8 cellular contexts compared by ENCODE assay signal in the genomic region with DNA sequence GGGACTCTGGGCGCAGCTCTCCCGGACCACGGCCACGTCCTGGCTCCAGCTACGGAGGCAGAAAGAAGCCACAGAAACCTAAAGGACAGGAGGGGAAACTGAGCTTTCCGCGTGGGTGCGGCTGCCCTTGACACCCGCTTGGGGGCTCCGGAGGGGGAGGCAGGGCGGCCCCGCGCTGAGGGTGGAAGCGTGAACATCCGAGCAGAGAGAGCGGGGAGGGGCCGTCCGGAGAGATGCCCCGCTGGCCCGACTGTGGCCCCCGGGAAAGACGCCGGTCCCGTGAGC.
A peak's percentile ranks its signal among the peaks of the same experiment; 100 is the strongest.
DNase-seq lines count a peak whose midpoint lies in the region; ATAC-seq and TF ChIP-seq lines count a peak whose summit lies in the region.

No MANE protein-coding gene starts in this region.

- POLR2A ChIA-PET in HEK293T (lab: Yijun Ruan, JAX), result no interaction called here

- H3K36me3 ChIP-seq in breast epithelium (no peaks in the 10 kb centered on the region), urinary bladder (ENCODE audit: insufficient read depth) (no peaks in the 10 kb centered on the region)

- CTCF ChIA-PET in HEK293T (lab: Yijun Ruan, JAX), result interaction anchor here (0.6 to 2.8 kb wide), 11 partner anchors 8 to 417 kb away, joined by 3 to 12 read pairs (median 4); no protein-coding TSS in a partner anchor

- TF ChIP-seq POLR2A in breast epithelium (IDR thresholded peaks at IDR 0.05) (no peak), erythroblast (IDR thresholded peaks at IDR 0.05; ENCODE audit: low read length) (no peak)

- WGBS in urinary bladder, result under 1% methylated on average over 24 of the region's 24 CpGs

- ATAC-seq in Right ventricle myocardium superior (ENCODE audit: poor library complexity) (peak; percentile 8), left ventricle myocardium superior (no peak)

- H3K27me3 ChIP-seq in breast epithelium, result no peaks in the 10 kb centered on the region
- peaks cover 21% of the 10 kb centered on the region for H3K27me3 ChIP-seq in mononuclear cell (ENCODE audit: insufficient read depth, low read length)

- TF ChIP-seq CTCF in breast epithelium (IDR thresholded peaks at IDR 0.05), result no peak

- peaks cover 4 to 26% of the 10 kb centered on the region in 2 donors for H3K4me1 ChIP-seq in breast epithelium
- peaks cover 20% of the 10 kb centered on the region for H3K4me1 ChIP-seq in mononuclear cell (ENCODE audit: insufficient read depth, low read length)
- no peaks in the 10 kb centered on the region for H3K4me1 ChIP-seq in urinary bladder (ENCODE audit: insufficient read depth)

- intact Hi-C loops in Right ventricle myocardium superior (cut with DNase I) (loop anchor here (2.0 to 5.0 kb wide), 3 partner anchors 280 to 364 kb away; a partner anchor contains a TSS), left ventricle myocardium superior (cut with micrococcal nuclease) (loop anchor here (5.0 kb wide), 1 partner anchor 279 kb away; no protein-coding TSS in a partner anchor), breast epithelium (cut with DNase I; ENCODE audit: low total_unique reads) (loop anchor here (10.0 kb wide), 1 partner anchor 292 kb away; a partner anchor contains a TSS)

- H3K4me3 ChIP-seq in breast epithelium (peak overlapping the region; percentile 59 to 83 (median 66)), mononuclear cell (ENCODE audit: low read length) (peak overlapping the region; percentile 29), urinary bladder (ENCODE audit: low read depth, low read length) (peak overlapping the region; percentile 51)

- H3K27ac ChIP-seq in breast epithelium, result peak overlapping the region; percentile 88 to 91
- peak overlapping the region; percentile 61 for H3K27ac ChIP-seq in urinary bladder (ENCODE audit: low read depth)

- H3K9me3 ChIP-seq in breast epithelium, result peaks cover 0 to 6% of the 10 kb centered on the region in 2 donors
- no peaks in the 10 kb centered on the region for H3K9me3 ChIP-seq in mononuclear cell (ENCODE audit: low read depth, low read length)

- no peak for DNase-seq in Right ventricle myocardium superior
- no peak for DNase-seq in left ventricle myocardium superior
- DNase-seq in breast epithelium (ENCODE audit: low spot score in 2 of 2), result no peak
- no peak for DNase-seq in erythroblast (lab: John Stamatoyannopoulos, UW)
- DNase-seq in HEK293T (ENCODE audit: extremely low spot score), result no peak
- no peak for DNase-seq in stimulated activated CD4-positive, alpha-beta T cell treated with anti-CD3 and anti-CD28 coated beads, Interleukin-4, amount 100 ng/mL, for 4 hours

TF ChIP-seq in HEK293T, 16 proteins besides CTCF, POLR2A, EP300 and RAD21:
- no peak for TF ChIP-seq FOXA1 (IDR thresholded peaks at IDR 0.05)
- no peak for TF ChIP-seq CTBP1 (IDR thresholded peaks at IDR 0.05; ENCODE audit: borderline replicate concordance)
- TF ChIP-seq BHLHE40 (IDR thresholded peaks at IDR 0.05; ENCODE audit: borderline replicate concordance), result no peak
